In the genomic region with DNA sequence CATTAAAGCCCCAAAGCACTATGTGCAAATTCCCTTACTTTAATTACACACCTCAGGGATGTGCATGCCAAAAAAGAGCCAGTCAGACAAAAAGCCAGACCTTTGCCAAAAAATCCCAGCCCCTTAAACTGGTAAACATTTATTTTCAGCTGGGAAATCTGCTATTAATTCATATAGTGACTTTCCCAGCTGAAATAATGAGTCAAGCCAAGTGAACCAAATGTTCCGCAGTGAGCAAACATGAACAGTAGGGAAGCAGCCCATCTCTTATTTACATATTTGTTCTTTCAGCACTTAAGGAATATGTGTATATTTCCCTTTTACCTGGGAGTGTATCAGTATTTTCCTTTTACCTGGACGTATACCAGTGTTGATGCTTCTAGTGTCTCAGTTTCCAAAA, we compare ENCODE assay signal across 22 cellular contexts. TPM values are rescaled to one million over a fixed set of nuclear protein-coding genes. Genes with fewer than 3 reads are reported as not detected.
DNase-seq lines count a peak whose midpoint lies in the region; ATAC-seq and TF ChIP-seq lines count a peak whose summit lies in the region.
"Had no signal": no experiment of that assay in that cellular context is flagged by ENCODE, and none has a peak within 500 bp of the region (broad histone marks: within the 10 kb centered on the region; RNA-seq: fewer than 3 reads in every experiment).

No MANE protein-coding gene starts in this region.

- H3K27me3 ChIP-seq in trophoblast cell (ENCODE audit: insufficient read depth, low read length) = no peaks in the 10 kb centered on the region
- H3K27me3 ChIP-seq: MG63 had no signal

- ATAC-seq in GM18505 (IDR thresholded peaks at IDR 0.05; ENCODE audit: unreplicated experiment) = no peak
- no peak for ATAC-seq in GM18511 (IDR thresholded peaks at IDR 0.05; ENCODE audit: unreplicated experiment)

- H3K9ac ChIP-seq in SK-N-MC (ENCODE audit: insufficient read length) (no peak overlapping the region), trophoblast cell (ENCODE audit: low read length) (no peak overlapping the region)

- H2AK5ac ChIP-seq in trophoblast cell (ENCODE audit: low read length) = no peak overlapping the region

- no peak overlapping the region for H4K8ac ChIP-seq in trophoblast cell (ENCODE audit: low read depth, low read length)

- H2BK120ac ChIP-seq in trophoblast cell (ENCODE audit: insufficient read depth, low read length, poor library complexity) = no peak overlapping the region

- DNase-seq in NCI-H1417 (lab: John Stamatoyannopoulos, UW) = peak in 2 of 3 experiments; percentile 27 to 74
- no peak for DNase-seq in NCI-H1417 treated with DMSO at 0.1 percent for 48 hours (lab: John Stamatoyannopoulos, UW)
- DNase-seq in NCI-H345 (lab: John Stamatoyannopoulos, UW) = peak; percentile 13
- DNase-seq in SK-N-MC (ENCODE audit: low read depth, low spot score) = no peak
- no peak for DNase-seq in SW480 (ENCODE audit: low spot score)
- DNase-seq in trophoblast cell = no peak
- DNase-seq: 8988T; BE2C; Calu3; CD4-positive, alpha-beta T cell; DND-41; GF-D8; H9; MG63; NCI-H1092 treated with DMSO at 0.1 percent for 48 hours; NCI-H2107; NCI-H2227 treated with DMSO at 0.1 percent for 48 hours; NCI-H82; SW 1271 had no signal

- no peak overlapping the region for H3K4ac ChIP-seq in trophoblast cell (ENCODE audit: low read depth, low read length)

- H3K36me3 ChIP-seq in SK-N-MC (ENCODE audit: insufficient read depth, low read length) (no peaks in the 10 kb centered on the region), trophoblast cell (ENCODE audit: control insufficient read depth in 1 of 2, insufficient read depth in 2 of 2, low read length in 2 of 2) (no peaks in the 10 kb centered on the region)
- H3K36me3 ChIP-seq: BE2C, MG63, SJSA1 had no signal

- H3K27ac ChIP-seq in SK-N-MC = peak overlapping the region; percentile 58
- H3K27ac ChIP-seq in trophoblast cell (ENCODE audit: low read depth, low read length) = no peak overlapping the region
- H3K27ac ChIP-seq: SJSA1 had no signal

- TF ChIP-seq POLR2A in GM18505 (IDR thresholded peaks at IDR 0.05; ENCODE audit: borderline replicate concordance, extremely low read depth, insufficient read depth, insufficient read length) = no peak

- no peak overlapping the region for H4K12ac ChIP-seq in trophoblast cell (ENCODE audit: low read depth, low read length)

- no peak overlapping the region for H3K18ac ChIP-seq in trophoblast cell (ENCODE audit: low read length)

- H3K9me3 ChIP-seq in SK-N-MC (ENCODE audit: low read depth, low read length) (no peaks in the 10 kb centered on the region), trophoblast cell (ENCODE audit: insufficient read depth, low read depth, low read length) (no peaks in the 10 kb centered on the region)
- H3K9me3 ChIP-seq: BE2C, MG63, SJSA1 had no signal

- H3K79me2 ChIP-seq in trophoblast cell (ENCODE audit: control insufficient read depth, insufficient read depth, low read length, poor library complexity) = no peaks in the 10 kb centered on the region

- peak overlapping the region; percentile 0; the same call in 1 of the 2 replicates for H3K4me3 ChIP-seq in SK-N-MC
- H3K4me3 ChIP-seq in trophoblast cell (ENCODE audit: low read depth, low read length) = no peak overlapping the region
- H3K4me3 ChIP-seq: MG63, SJSA1 had no signal

- no CpG with 5 or more reads among the region's 2 CpGs for WGBS in trophoblast cell (ENCODE audit: extremely low coverage, insufficient coverage, insufficient read length)

- H4K91ac ChIP-seq in trophoblast cell (ENCODE audit: low read depth, low read length) = no peak overlapping the region

- H3K79me1 ChIP-seq in trophoblast cell (ENCODE audit: low read length) = no peaks in the 10 kb centered on the region

- H3K4me2 ChIP-seq in trophoblast cell (ENCODE audit: low read length) = no peak overlapping the region

- no peak overlapping the region for H2BK12ac ChIP-seq in trophoblast cell (ENCODE audit: low read length)

- H2AFZ ChIP-seq in trophoblast cell (ENCODE audit: insufficient read depth, low read length, poor library complexity) = no peak overlapping the region

- no peak overlapping the region for H2BK5ac ChIP-seq in trophoblast cell (ENCODE audit: low read depth, low read length, poor library complexity)

- H3K4me1 ChIP-seq in trophoblast cell (ENCODE audit: control insufficient read depth in 1 of 2, insufficient read depth in 2 of 2, low read length in 2 of 2) = peaks cover 0 to 3% of the 10 kb centered on the region in 2 experiments
- H3K4me1 ChIP-seq: BE2C, SJSA1 had no signal

- H3K14ac ChIP-seq in trophoblast cell (ENCODE audit: low read length) = no peak overlapping the region

- no peak overlapping the region for H3K23ac ChIP-seq in trophoblast cell (ENCODE audit: low read length)

RNA-seq across cellular contexts. Expression of a gene that starts 44.0 kb away (rescaled TPM):
- 0.01 TPM in 1 of 2 replicates, not detected in the other for polyA plus RNA-seq in trophoblast cell (2013)

Comparison
In these comparisons a context has a peak if more than half of its experiments do, and no peak if none do; other contexts are left out.
1. DNase-seq: peak in NCI-H1417 (2 of 3) and NCI-H345 (single experiment); none in NCI-H1417 treated with DMSO at 0.1 percent for 48 hours (single experiment), SK-N-MC (single experiment), SW480 (single experiment) and trophoblast cell (0 of 2).